13 cellular contexts compared by ENCODE assay signal in genomic region chr1:208107817-208108608, GRCh38.
DNase-seq lines count a peak whose midpoint lies in the region; ATAC-seq and TF ChIP-seq lines count a peak whose summit lies in the region.
"Had no signal": no experiment of that assay in that cellular context is flagged by ENCODE, and none has a peak within 500 bp of the region (broad histone marks: within the 10 kb centered on the region; RNA-seq: fewer than 3 reads in every experiment).

No MANE protein-coding gene starts in this region.

- CTCF ChIA-PET in BJ (lab: Yijun Ruan, JAX), result interaction anchor here (1.0 kb wide), 1 partner anchor 137 kb away, joined by 3 read pairs; no protein-coding TSS in a partner anchor
- CTCF ChIA-PET in OCI-LY7 (lab: Charles Lee; ENCODE audit: unreplicated experiment), result no interaction called here

- H3K4me1 ChIP-seq in OCI-LY7 (ENCODE audit: insufficient read depth, low read length, poor library complexity, severe bottlenecking), result no peaks in the 10 kb centered on the region

- TF ChIP-seq CTCF in BJ (IDR thresholded peaks at IDR 0.05; ENCODE audit: insufficient read depth, low read depth, low read length), result no peak
- no peak for TF ChIP-seq CTCF in OCI-LY7 (conservative IDR thresholded peaks at IDR 0.05; ENCODE audit: low read length)

- H4K20me1 ChIP-seq in OCI-LY7 (ENCODE audit: insufficient read depth, low read length), result no peaks in the 10 kb centered on the region

- no peaks in the 10 kb centered on the region for H3K27me3 ChIP-seq in BJ (ENCODE audit: control insufficient read depth, insufficient read depth, low read length)

- H3K79me2 ChIP-seq in OCI-LY7 (ENCODE audit: insufficient read depth, low read depth, low read length), result no peaks in the 10 kb centered on the region

- DNase-seq in BJ (ENCODE audit: low read depth) (peak; percentile 67), NCI-H69 (lab: John Stamatoyannopoulos, UW) (peak; percentile 33), non-pigmented ciliary epithelial cell (ENCODE audit: low read depth) (peak; percentile 26), NCI-H1105 (lab: John Stamatoyannopoulos, UW) (no peak), DMS79 treated with DMSO at 0.1 percent for 48 hours (lab: John Stamatoyannopoulos, UW) (no peak), OCI-LY7 (ENCODE audit: low spot score) (no peak)
- DNase-seq: activated CD4-positive, alpha-beta T cell treated with anti-CD3 and anti-CD28 coated beads, Interleukin-2, amount 10 ng/mL, durations not matched to agents 24 days and 14 days; CD8-positive, alpha-beta T cell; naive B cell; NCI-H1092 treated with DMSO at 0.1 percent for 48 hours had no signal

- H3K9me3 ChIP-seq in OCI-LY7 (ENCODE audit: low read length), result no peaks in the 10 kb centered on the region

- no peak overlapping the region for H2AFZ ChIP-seq in OCI-LY7 (ENCODE audit: low read length)

- no TSS peak for BruUV-seq in OCI-LY7 (replicated peaks; lab: Mats Ljungman, UMichigan)

- no peak overlapping the region for H3K27ac ChIP-seq in OCI-LY7 (ENCODE audit: low read depth, low read length, poor library complexity, severe bottlenecking)

- H3K4me3 ChIP-seq in BJ (ENCODE audit: low read depth, low read length), result no peak overlapping the region
- H3K4me3 ChIP-seq in OCI-LY7 (ENCODE audit: low read depth, low read length, poor library complexity, severe bottlenecking), result no peak overlapping the region

- H3K9me2 ChIP-seq in OCI-LY7 (ENCODE audit: insufficient read depth, low read length), result no peaks in the 10 kb centered on the region

- ATAC-seq in esophagus mucosa (peak; percentile 83), HG03469 (IDR thresholded peaks at IDR 0.05; ENCODE audit: unreplicated experiment) (no peak)
- ATAC-seq: CD8-positive, alpha-beta T cell; Panc1 had no signal

- H3K4me2 ChIP-seq in OCI-LY7 (ENCODE audit: low read length), result no peak overlapping the region

- no peaks in the 10 kb centered on the region for H3K36me3 ChIP-seq in BJ (ENCODE audit: control insufficient read depth, insufficient read depth, low read length)
- H3K36me3 ChIP-seq in OCI-LY7 (ENCODE audit: insufficient read depth, low read length), result no peaks in the 10 kb centered on the region

- intact Hi-C loops in OCI-LY7 (cut with micrococcal nuclease; ENCODE audit: unreplicated experiment), result no loop called here

- POLR2A ChIA-PET in BJ (lab: Charles Lee), result no interaction called here
- POLR2A ChIA-PET in OCI-LY7 (lab: Charles Lee), result no interaction called here

Comparison
In these comparisons a context has a peak if more than half of its experiments do, and no peak if none do; other contexts are left out.
1. DNase-seq: peak in BJ (single experiment), NCI-H69 (single experiment) and non-pigmented ciliary epithelial cell (single experiment); none in NCI-H1105 (single experiment), DMS79 treated with DMSO at 0.1 percent for 48 hours (single experiment) and OCI-LY7 (single experiment).